Comparison of ENCODE assay signal across 1 cellular context in genomic region chr2:161088658-161089350, GRCh38.
TF ChIP-seq lines count a peak whose summit lies in the region.

No MANE protein-coding gene starts in this region.

TF ChIP-seq in GM12878, 131 proteins besides CTCF, POLR2A, EP300 and RAD21 (continued from another document):
- no peak for TF ChIP-seq PRDM15 (CRISPR knock-in tag; IDR thresholded peaks at IDR 0.05)
- TF ChIP-seq CBFB (IDR thresholded peaks at IDR 0.05; ENCODE audit: low read depth): peak; percentile 27; the same call in 1 of the 2 replicates
- no peak for TF ChIP-seq CEBPZ (IDR thresholded peaks at IDR 0.05; ENCODE audit: low read depth, low read length)
- no peak for TF ChIP-seq POU2F2 (IDR thresholded peaks at IDR 0.05; ENCODE audit: borderline replicate concordance, low read depth, low read length)
- TF ChIP-seq CBX3 (IDR thresholded peaks at IDR 0.05; ENCODE audit: borderline replicate concordance, low read depth): no peak
- TF ChIP-seq HDGF (IDR thresholded peaks at IDR 0.05): no peak
- no peak for TF ChIP-seq ZNF384 (IDR thresholded peaks at IDR 0.05; ENCODE audit: borderline replicate concordance, low read depth, low read length)
- TF ChIP-seq ZBTB11 (CRISPR knock-in tag; IDR thresholded peaks at IDR 0.05): no peak
- no peak for TF ChIP-seq RFX5 (IDR thresholded peaks at IDR 0.05; ENCODE audit: low read depth, low read length)
- peak; percentile 65; the same call in 1 of the 2 replicates for TF ChIP-seq BMI1 (IDR thresholded peaks at IDR 0.05; ENCODE audit: borderline replicate concordance)
- TF ChIP-seq EZH2 (IDR thresholded peaks at IDR 0.05; ENCODE audit: borderline replicate concordance, control insufficient read depth, low read depth, low read length): no peak
- no peak for TF ChIP-seq TCF7 (IDR thresholded peaks at IDR 0.05; ENCODE audit: borderline replicate concordance)
- 0 out of 2 replicates have a peak, but pooled peaks have one; percentile 83 for TF ChIP-seq RCOR1 (conservative IDR thresholded peaks at IDR 0.05; ENCODE audit: low read depth, low read length)
- TF ChIP-seq NR2C1 (IDR thresholded peaks at IDR 0.05): no peak
- TF ChIP-seq TARDBP (IDR thresholded peaks at IDR 0.05; ENCODE audit: borderline replicate concordance): no peak
- no peak for TF ChIP-seq SP1 (IDR thresholded peaks at IDR 0.05; ENCODE audit: low read depth, low read length)
- TF ChIP-seq HSF1 (IDR thresholded peaks at IDR 0.05; ENCODE audit: low read depth, low read length): no peak
- TF ChIP-seq ZBTB33 (IDR thresholded peaks at IDR 0.05): no peak
- TF ChIP-seq MEF2A (IDR thresholded peaks at IDR 0.05; ENCODE audit: insufficient read depth, low read depth, low read length): peak; percentile 66; the same call in 1 of the 2 replicates
- peak; percentile 88 for TF ChIP-seq FOXM1 (IDR thresholded peaks at IDR 0.05; ENCODE audit: low read depth, low read length)
- TF ChIP-seq POLR2AphosphoS2 (IDR thresholded peaks at IDR 0.05; ENCODE audit: low read depth, low read length): no peak
- TF ChIP-seq ZNF274 (IDR thresholded peaks at IDR 0.05; ENCODE audit: insufficient read depth, insufficient read length): no peak
- no peak; the same call in 1 of the 2 replicates for TF ChIP-seq ZNF687 (IDR thresholded peaks at IDR 0.05)
- TF ChIP-seq RAD51 (IDR thresholded peaks at IDR 0.05): no peak
- peak; percentile 99 for TF ChIP-seq IKZF2 (IDR thresholded peaks at IDR 0.05)
- no peak for TF ChIP-seq IRF3 (IDR thresholded peaks at IDR 0.05)
- peak; percentile 41; the same call in 1 of the 2 replicates for TF ChIP-seq TCF12 (IDR thresholded peaks at IDR 0.05; ENCODE audit: low read depth, low read length)
- peak; percentile 76 for TF ChIP-seq JUNB (IDR thresholded peaks at IDR 0.05)
- TF ChIP-seq MAX (IDR thresholded peaks at IDR 0.05; ENCODE audit: low read depth, low read length): no peak
